In genomic region chr7:18096087-18096486, GRCh38 we compare ENCODE assay signal across 26 cellular contexts.
"Had no signal": no experiment of that assay in that cellular context is flagged by ENCODE, and none has a peak within 500 bp of the region (broad histone marks: within the 10 kb centered on the region; RNA-seq: fewer than 3 reads in every experiment).

No MANE protein-coding gene starts in this region.

- H3K27ac Mint-ChIP-seq: activated B cell treated with CpG ODN at 0.5 μM for 24 hours; activated CD4-positive, alpha-beta T cell treated with anti-CD3 and anti-CD28 coated beads, Interleukin-2, amount 10 ng/mL, durations not matched to agents 24 days and 14 days; activated CD8-positive, alpha-beta memory T cell treated with anti-CD3 and anti-CD28 coated beads, Interleukin-2, amount 10 ng/mL, durations not matched to agents 7 days and 5 days; activated naive CD4-positive, alpha-beta T cell treated with anti-CD3 and anti-CD28 coated beads, Interleukin-2, amount 50 U/mL, for 24 hours; activated naive CD8-positive, alpha-beta T cell treated with anti-CD3 and anti-CD28 coated beads, Interleukin-2, amount 50 U/mL, for 24 hours; activated T-cell treated with anti-CD3 and anti-CD28 coated beads, Interleukin-2, amount 50 U/mL, for 24 hours; activated T-helper 1 cell treated with anti-CD3 and anti-CD28 coated beads, Interleukin-12 subunit alpha, Interleukin-12 subunit beta, Interleukin-2, Interleukin-4 antibody, amounts not matched to agents 30 ng/mL and 10 ng/mL and 1 ng/mL, durations not matched to agents 14 hours and 24 hours and 36 hours; brain; T-helper 17 cell had no signal

- H3K4me3 Mint-ChIP-seq: activated B cell treated with CpG ODN at 0.5 μM for 24 hours; activated CD4-positive, alpha-beta T cell treated with anti-CD3 and anti-CD28 coated beads, Interleukin-2, amount 10 ng/mL, durations not matched to agents 24 days and 14 days; activated CD8-positive, alpha-beta memory T cell treated with anti-CD3 and anti-CD28 coated beads, Interleukin-2, amount 10 ng/mL, durations not matched to agents 7 days and 5 days; activated naive CD4-positive, alpha-beta T cell treated with anti-CD3 and anti-CD28 coated beads, Interleukin-2, amount 50 U/mL, for 24 hours; activated naive CD8-positive, alpha-beta T cell treated with anti-CD3 and anti-CD28 coated beads, Interleukin-2, amount 50 U/mL, for 24 hours; activated T-cell treated with anti-CD3 and anti-CD28 coated beads, Interleukin-2, amount 50 U/mL, for 24 hours; activated T-helper 1 cell treated with anti-CD3 and anti-CD28 coated beads, Interleukin-12 subunit alpha, Interleukin-12 subunit beta, Interleukin-2, Interleukin-4 antibody, amounts not matched to agents 30 ng/mL and 10 ng/mL and 1 ng/mL, durations not matched to agents 14 hours and 24 hours and 36 hours; brain; T-helper 17 cell had no signal

- H3K27me3 ChIP-seq: ascending aorta had no signal

- H3K4me3 ChIP-seq: ascending aorta, cardiac muscle cell, PC-9 had no signal

- DNase-seq: activated B cell treated with CpG ODN at 0.5 μM for 24 hours; activated CD4-positive, alpha-beta T cell treated with anti-CD3 and anti-CD28 coated beads for 1 hour; activated CD4-positive, alpha-beta T cell treated with anti-CD3 and anti-CD28 coated beads, Interleukin-2, amount 10 ng/mL, durations not matched to agents 24 days and 14 days; activated CD4-positive, alpha-beta T cell treated with anti-CD3 and anti-CD28 coated beads, Interleukin-2, amount 50 U/mL, for 48 hours; activated CD8-positive, alpha-beta memory T cell treated with anti-CD3 and anti-CD28 coated beads, Interleukin-2, amount 10 ng/mL, durations not matched to agents 7 days and 5 days; activated effector memory CD4-positive, alpha-beta T cell treated with Interleukin-2 at 50 U/mL for 16 hours; activated naive CD4-positive, alpha-beta T cell; activated naive CD8-positive, alpha-beta T cell treated with anti-CD3 and anti-CD28 coated beads, Interleukin-2, amount 50 U/mL, for 24 hours; activated T-cell treated with anti-CD3 and anti-CD28 coated beads, Interleukin-2, amount 50 U/mL, for 24 hours; amniotic stem cell; Kasumi-1; KBM-7; NCI-H1105 treated with DMSO at 0.1 percent for 48 hours; NCI-H1436 treated with DMSO at 0.1 percent for 48 hours; NCI-H2029; NCI-H526; NCI-H82; PC-9; SIG-M5; T-helper 17 cell; T-helper 9 cell had no signal

- ATAC-seq: activated CD8-positive, alpha-beta memory T cell treated with anti-CD3 and anti-CD28 coated beads, Interleukin-2, amount 10 ng/mL, durations not matched to agents 7 days and 5 days; activated naive CD8-positive, alpha-beta T cell treated with anti-CD3 and anti-CD28 coated beads, Interleukin-2, amount 50 U/mL, for 24 hours; T-helper 17 cell had no signal

- H3K4me1 Mint-ChIP-seq: activated B cell treated with CpG ODN at 0.5 μM for 24 hours; activated CD4-positive, alpha-beta T cell treated with anti-CD3 and anti-CD28 coated beads, Interleukin-2, amount 10 ng/mL, durations not matched to agents 24 days and 14 days; activated CD8-positive, alpha-beta memory T cell treated with anti-CD3 and anti-CD28 coated beads, Interleukin-2, amount 10 ng/mL, durations not matched to agents 7 days and 5 days; activated naive CD4-positive, alpha-beta T cell treated with anti-CD3 and anti-CD28 coated beads, Interleukin-2, amount 50 U/mL, for 24 hours; activated naive CD8-positive, alpha-beta T cell treated with anti-CD3 and anti-CD28 coated beads, Interleukin-2, amount 50 U/mL, for 24 hours; brain; T-helper 17 cell had no signal

- H3K9me3 Mint-ChIP-seq: activated CD4-positive, alpha-beta T cell treated with anti-CD3 and anti-CD28 coated beads, Interleukin-2, amount 10 ng/mL, durations not matched to agents 24 days and 14 days; activated naive CD8-positive, alpha-beta T cell treated with anti-CD3 and anti-CD28 coated beads, Interleukin-2, amount 50 U/mL, for 24 hours; activated T-helper 1 cell treated with anti-CD3 and anti-CD28 coated beads, Interleukin-12 subunit alpha, Interleukin-12 subunit beta, Interleukin-2, Interleukin-4 antibody, amounts not matched to agents 30 ng/mL and 10 ng/mL and 1 ng/mL, durations not matched to agents 14 hours and 24 hours and 36 hours had no signal

- H3K36me3 ChIP-seq: ascending aorta, cardiac muscle cell had no signal

- H3K27me3 Mint-ChIP-seq: activated naive CD8-positive, alpha-beta T cell treated with anti-CD3 and anti-CD28 coated beads, Interleukin-2, amount 50 U/mL, for 24 hours; activated T-cell treated with anti-CD3 and anti-CD28 coated beads, Interleukin-2, amount 50 U/mL, for 24 hours; T-helper 17 cell had no signal

- H3K36me3 Mint-ChIP-seq: activated CD8-positive, alpha-beta memory T cell treated with anti-CD3 and anti-CD28 coated beads, Interleukin-2, amount 10 ng/mL, durations not matched to agents 7 days and 5 days; activated naive CD4-positive, alpha-beta T cell treated with anti-CD3 and anti-CD28 coated beads, Interleukin-2, amount 50 U/mL, for 24 hours had no signal
